In the genomic region with DNA sequence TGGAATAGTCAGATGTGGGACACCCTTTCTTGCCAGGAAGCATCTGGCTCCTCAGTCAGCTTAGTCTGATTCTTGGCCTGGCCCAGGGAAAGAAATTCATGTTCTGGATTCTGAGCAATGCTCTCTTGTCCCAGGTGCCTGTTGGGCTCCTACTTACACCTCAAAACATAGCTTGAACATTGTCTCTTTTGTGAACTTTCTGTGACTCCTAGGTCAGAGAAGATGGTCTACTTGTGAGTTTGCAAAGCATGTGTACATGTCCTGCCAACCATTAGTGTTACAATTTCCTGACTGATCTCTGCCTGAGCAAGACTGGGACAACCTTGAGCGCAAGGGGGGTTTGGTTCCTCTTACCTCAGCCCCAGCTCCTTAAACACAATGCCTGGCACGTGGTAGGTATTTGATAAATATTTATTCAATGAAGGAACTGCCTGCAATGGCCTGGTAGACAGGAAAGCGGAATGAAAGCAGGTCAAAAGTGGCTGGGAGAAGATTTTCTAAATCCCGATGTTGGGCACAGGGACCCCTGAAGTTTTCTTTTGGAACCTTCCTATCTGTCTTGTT, we compare ENCODE assay signal across 25 cellular contexts. TPM values are rescaled to one million over a fixed set of nuclear protein-coding genes. Genes with fewer than 3 reads are reported as not detected.
A peak's percentile ranks its signal among the peaks of the same experiment; 100 is the strongest.
DNase-seq lines count a peak whose midpoint lies in the region; ATAC-seq, FAIRE-seq and TF ChIP-seq lines count a peak whose summit lies in the region.
"Had no signal": no experiment of that assay in that cellular context is flagged by ENCODE, and none has a peak within 500 bp of the region (broad histone marks: within the 10 kb centered on the region; RNA-seq: fewer than 3 reads in every experiment).

No MANE protein-coding gene starts in this region.

- H2BK120ac ChIP-seq in IMR-90 (ENCODE audit: low read depth, low read length) = no peak overlapping the region

- no peak for TF ChIP-seq EP300 in K562 (IDR thresholded peaks at IDR 0.05; ENCODE audit: low read length)

- H3K27ac Mint-ChIP-seq in activated CD4-positive, alpha-beta memory T cell treated with anti-CD3 and anti-CD28 coated beads for 36 hours = peak overlapping the region; percentile 21
- H3K27ac Mint-ChIP-seq in activated CD4-positive, alpha-beta memory T cell treated with anti-CD3 and anti-CD28 coated beads, Interleukin-2, amount 10 ng/mL, durations not matched to agents 7 days and 5 days = no peak overlapping the region
- H3K27ac Mint-ChIP-seq: activated T-helper 2 cell treated with anti-CD3 and anti-CD28 coated beads, Interferon-gamma antibody, Interleukin-2, Interleukin-4, amounts not matched to agents 10 μg/mL and 5 μg/mL and 100 μg/mL, durations not matched to agents 14 hours and 24 hours and 36 hours; dendritic cell treated with granulocyte-macrophage colony-stimulating factor and Interleukin-4, amounts not matched to agents 40 ng/mL and 50 ng/mL, for 4 days; GM23338 had no signal

- POLR2A ChIA-PET in activated CD4-positive, alpha-beta memory T cell treated with anti-CD3 and anti-CD28 coated beads for 36 hours (lab: Charles Lee) = no interaction called here
- POLR2A ChIA-PET in activated CD4-positive, alpha-beta memory T cell treated with anti-CD3 and anti-CD28 coated beads, Interleukin-2, amount 10 ng/mL, durations not matched to agents 7 days and 5 days (lab: Charles Lee) = interaction anchor here (1.2 kb wide), 1 partner anchor 172 kb away, joined by 6 read pairs; no protein-coding TSS in a partner anchor
- POLR2A ChIA-PET in IMR-90 (lab: Charles Lee; ENCODE audit: unreplicated experiment) = no interaction called here
- POLR2A ChIA-PET in K562 (lab: Yijun Ruan, JAX) = interaction anchor here (0.6 to 1.4 kb wide), 2 partner anchors 24 to 335 kb away, joined by 4 read pairs; a partner anchor contains a TSS

- peaks cover 20% of the 10 kb centered on the region for H3K79me2 ChIP-seq in K562 (ENCODE audit: control insufficient read depth, insufficient read depth, low read length)

- no peak for FAIRE-seq in K562 (lab: Jason Lieb, UNC)
- FAIRE-seq: A549 had no signal

- H3K4me1 Mint-ChIP-seq in activated CD4-positive, alpha-beta memory T cell treated with anti-CD3 and anti-CD28 coated beads for 36 hours (ENCODE audit: low read depth) = peaks cover 29% of the 10 kb centered on the region
- H3K4me1 Mint-ChIP-seq in activated CD4-positive, alpha-beta memory T cell treated with anti-CD3 and anti-CD28 coated beads, Interleukin-2, amount 10 ng/mL, durations not matched to agents 7 days and 5 days = peaks cover 31% of the 10 kb centered on the region

- ATAC-seq in IMR-90 (ENCODE audit: low read depth) (no peak), K562 (no peak), sciatic nerve (no peak)
- ATAC-seq: A549, GM23338, PC-3 had no signal

- no peak overlapping the region for H4K91ac ChIP-seq in IMR-90 (ENCODE audit: insufficient read depth, low read depth, low read length)

- H3K9ac ChIP-seq in IMR-90 (ENCODE audit: low read depth, low read length) (no peak overlapping the region), K562 (ENCODE audit: insufficient read depth in 1 of 2, low read depth in 2 of 2, low read length in 2 of 2) (no peak overlapping the region)

- TF ChIP-seq POLR2A in IMR-90 (IDR thresholded peaks at IDR 0.05; ENCODE audit: low read depth, low read length) (no peak), K562 (conservative IDR thresholded peaks at IDR 0.05) (no peak)

- in situ Hi-C loops in IMR-90 (cut with MboI; ENCODE audit: low sequenced_read_pairs) = loop anchor here (5.0 kb wide), 1 partner anchor 57 kb away; a partner anchor contains a TSS
- in situ Hi-C loops in K562 (cut with MboI) = loop anchor here (5.0 kb wide), 1 partner anchor 57 kb away; a partner anchor contains a TSS

- no peaks in the 10 kb centered on the region for H3K4me1 ChIP-seq in IMR-90 (ENCODE audit: control insufficient read depth, insufficient read depth, low read length)
- H3K4me1 ChIP-seq in K562 (replicated peaks in 1 of 2; ENCODE audit: control insufficient read depth in 2 of 2, insufficient read depth in 2 of 2, low read length in 2 of 2) = peaks cover 5 to 10% of the 10 kb centered on the region in 2 experiments
- H3K4me1 ChIP-seq: A549 had no signal

- H3K9me3 ChIP-seq in IMR-90 (ENCODE audit: control insufficient read depth, insufficient read depth, low read length) = no peaks in the 10 kb centered on the region
- no peaks in the 10 kb centered on the region; the same call in 1 of the 2 replicates for H3K9me3 ChIP-seq in K562 (replicated peaks; ENCODE audit: control insufficient read depth, insufficient read depth, low read depth, low read length)
- H3K9me3 ChIP-seq: A549 had no signal

- H3K4me3 ChIP-seq in IMR-90 (ENCODE audit: insufficient read depth, low read depth, low read length) (no peak overlapping the region), K562 (no peak overlapping the region)
- H3K4me3 ChIP-seq: A549, GM23338 had no signal

- intact Hi-C loops in activated CD4-positive, alpha-beta memory T cell treated with anti-CD3 and anti-CD28 coated beads for 36 hours (cut with micrococcal nuclease) = no loop called here
- intact Hi-C loops in IMR-90 (cut with micrococcal nuclease) = loop anchor here (10.0 kb wide), 1 partner anchor 280 kb away; a partner anchor contains a TSS
- intact Hi-C loops in K562 (cut with micrococcal nuclease) = loop anchor here (10.0 kb wide), 1 partner anchor 390 kb away; a partner anchor contains a TSS
- intact Hi-C loops in sciatic nerve (cut with DNase I) = loop anchor here (10.0 kb wide), 1 partner anchor 60 kb away; a partner anchor contains a TSS

- no peak overlapping the region for H2BK15ac ChIP-seq in IMR-90 (ENCODE audit: low read depth, low read length)

- H3K9me1 ChIP-seq in IMR-90 (ENCODE audit: insufficient read depth, low read length) (no peaks in the 10 kb centered on the region), K562 (ENCODE audit: control insufficient read depth, insufficient read depth, low read length) (no peaks in the 10 kb centered on the region)

- no peak overlapping the region for H3K18ac ChIP-seq in IMR-90 (ENCODE audit: low read depth, low read length)

- no peak overlapping the region for H4K8ac ChIP-seq in IMR-90 (ENCODE audit: low read depth in 2 of 2, low read length in 2 of 2)

- DNase-seq in activated CD4-positive, alpha-beta memory T cell treated with anti-CD3 and anti-CD28 coated beads for 36 hours = no peak
- no peak for DNase-seq in activated CD4-positive, alpha-beta memory T cell treated with anti-CD3 and anti-CD28 coated beads, Interleukin-2, amount 10 ng/mL, durations not matched to agents 7 days and 5 days
- DNase-seq in IMR-90 (no peak), K562 (ENCODE audit: extremely low read depth in 1 of 4, low spot score in 3 of 4) (no peak), sciatic nerve (ENCODE audit: low spot score) (peak; percentile 14), KG1 (lab: John Stamatoyannopoulos, UW) (no peak), activated gamma-delta T cell (lab: John Stamatoyannopoulos, UW) (no peak), putamen (ENCODE audit: low spot score) (no peak)
- DNase-seq: DMS53; head of caudate nucleus; KBM-7; midbrain; NCI-H1694; NCI-H2171 treated with DMSO at 0.1 percent for 48 hours; NCI-H69; nucleus accumbens; PC-3; retina; stimulated activated CD4-positive, alpha-beta T cell treated with anti-CD3 and anti-CD28 coated beads, Interleukin-12 subunit alpha, Interleukin-12 subunit beta, amount 100 ng/mL, for 4 hours had no signal

- peak overlapping the region; percentile 45 for H2AK9ac ChIP-seq in IMR-90 (replicated peaks; ENCODE audit: low read depth, low read length, poor library complexity)

- TF ChIP-seq CTCF in IMR-90 (conservative IDR thresholded peaks at IDR 0.05; ENCODE audit: low read depth, low read length) (no peak), K562 (IDR thresholded peaks at IDR 0.05 in 2 of 3, conservative IDR thresholded peaks at IDR 0.05 in 1 of 3; ENCODE audit: insufficient read depth in 2 of 3, low read depth in 1 of 3, low read length in 3 of 3) (no peak)

- no peak overlapping the region for H3K4me2 ChIP-seq in IMR-90 (ENCODE audit: low read depth, low read length)
- no peak overlapping the region for H3K4me2 ChIP-seq in K562 (ENCODE audit: insufficient read depth, low read length)
- H3K4me2 ChIP-seq: A549, GM23338 had no signal

- no peaks in the 10 kb centered on the region for H3K27me3 Mint-ChIP-seq in activated CD4-positive, alpha-beta memory T cell treated with anti-CD3 and anti-CD28 coated beads for 36 hours
- no peaks in the 10 kb centered on the region for H3K27me3 Mint-ChIP-seq in activated CD4-positive, alpha-beta memory T cell treated with anti-CD3 and anti-CD28 coated beads, Interleukin-2, amount 10 ng/mL, durations not matched to agents 7 days and 5 days
- H3K27me3 Mint-ChIP-seq: dendritic cell treated with granulocyte-macrophage colony-stimulating factor and Interleukin-4, amounts not matched to agents 40 ng/mL and 50 ng/mL, for 4 days had no signal

- dilution Hi-C loops in IMR-90 (cut with HindIII; ENCODE audit: low sequenced_read_pairs, unreplicated experiment) = no loop called here

- H3K14ac ChIP-seq in IMR-90 (replicated peaks; ENCODE audit: low read depth, low read length) = no peak overlapping the region

- no peaks in the 10 kb centered on the region for H3K27me3 ChIP-seq in IMR-90 (ENCODE audit: control insufficient read depth, insufficient read depth, low read length)
- no peaks in the 10 kb centered on the region for H3K27me3 ChIP-seq in K562 (ENCODE audit: control insufficient read depth in 2 of 2, insufficient read depth in 2 of 2, low read length in 2 of 2)

- no peaks in the 10 kb centered on the region for H3K9me3 Mint-ChIP-seq in activated CD4-positive, alpha-beta memory T cell treated with anti-CD3 and anti-CD28 coated beads for 36 hours
- no peaks in the 10 kb centered on the region for H3K9me3 Mint-ChIP-seq in activated CD4-positive, alpha-beta memory T cell treated with anti-CD3 and anti-CD28 coated beads, Interleukin-2, amount 10 ng/mL, durations not matched to agents 7 days and 5 days
- H3K9me3 Mint-ChIP-seq: activated T-helper 2 cell treated with anti-CD3 and anti-CD28 coated beads, Interferon-gamma antibody, Interleukin-2, Interleukin-4, amounts not matched to agents 10 μg/mL and 5 μg/mL and 100 μg/mL, durations not matched to agents 14 hours and 24 hours and 36 hours; dendritic cell treated with granulocyte-macrophage colony-stimulating factor and Interleukin-4, amounts not matched to agents 40 ng/mL and 50 ng/mL, for 4 days had no signal

- H4K20me1 ChIP-seq in IMR-90 (ENCODE audit: insufficient read depth, low read length) (no peaks in the 10 kb centered on the region), K562 (replicated peaks; ENCODE audit: control insufficient read depth, insufficient read depth, low read length) (no peaks in the 10 kb centered on the region)

- peaks cover 9% of the 10 kb centered on the region for H3K36me3 Mint-ChIP-seq in activated CD4-positive, alpha-beta memory T cell treated with anti-CD3 and anti-CD28 coated beads for 36 hours
- H3K36me3 Mint-ChIP-seq in activated CD4-positive, alpha-beta memory T cell treated with anti-CD3 and anti-CD28 coated beads, Interleukin-2, amount 10 ng/mL, durations not matched to agents 7 days and 5 days (ENCODE audit: low read depth) = peaks cover 22% of the 10 kb centered on the region

- no peak overlapping the region for H2AK5ac ChIP-seq in IMR-90 (ENCODE audit: low read depth, low read length)

- H3K27ac ChIP-seq in IMR-90 (ENCODE audit: insufficient read depth, low read length) (no peak overlapping the region), K562 (ENCODE audit: extremely low read depth, low read depth, low read length) (no peak overlapping the region)
- H3K27ac ChIP-seq: A549 had no signal

- no peak overlapping the region for H3K23ac ChIP-seq in IMR-90 (ENCODE audit: low read depth, low read length)

- H3K36me3 ChIP-seq in IMR-90 (ENCODE audit: control insufficient read depth, insufficient read depth, low read length) = no peaks in the 10 kb centered on the region
- H3K36me3 ChIP-seq in K562 (ENCODE audit: control insufficient read depth, insufficient read depth, low read length) = no peaks in the 10 kb centered on the region

- WGBS in IMR-90 (ENCODE audit: extremely low coverage in 2 of 2, insufficient read length in 1 of 2), 2 experiments = 100% methylated on average over 1 of the region's 4 CpGs; no CpG with 5 or more reads in 1 of the 2 experiments
- WGBS in K562 (ENCODE audit: insufficient coverage, low coverage, missing lambda C conversion rate) = 83% methylated on average over 4 of the region's 4 CpGs

- TF ChIP-seq RAD21 in IMR-90 (IDR thresholded peaks at IDR 0.05; ENCODE audit: low read length) = no peak
- TF ChIP-seq RAD21 in K562 (CRISPR knock-in tag; conservative IDR thresholded peaks at IDR 0.05 in 1 of 2, IDR thresholded peaks at IDR 0.05 in 1 of 2) = no peak

- H3K4ac ChIP-seq in IMR-90 (ENCODE audit: low read depth, low read length) = no peak overlapping the region

- no TSS peak for BruUV-seq in IMR-90 (replicated peaks; lab: Mats Ljungman, UMichigan)
- BruUV-seq in K562 (replicated peaks; lab: Mats Ljungman, UMichigan) = no TSS peak

- CTCF ChIA-PET in activated CD4-positive, alpha-beta memory T cell treated with anti-CD3 and anti-CD28 coated beads for 36 hours (lab: Charles Lee) = interaction anchor here (0.7 to 7.7 kb wide), 8 partner anchors 50 to 173 kb away, joined by 3 to 161 read pairs (median 3); a partner anchor contains a TSS
- CTCF ChIA-PET in activated CD4-positive, alpha-beta memory T cell treated with anti-CD3 and anti-CD28 coated beads, Interleukin-2, amount 10 ng/mL, durations not matched to agents 7 days and 5 days (lab: Charles Lee) = interaction anchor here (0.9 to 7.8 kb wide), 4 partner anchors 36 to 172 kb away, joined by 3 to 93 read pairs (median 6); a partner anchor contains a TSS
- CTCF ChIA-PET in IMR-90 (lab: Yijun Ruan, JAX) = interaction anchor here (0.6 to 1.4 kb wide), 2 partner anchors 12 to 172 kb away, joined by 3 to 6 read pairs; no protein-coding TSS in a partner anchor
- CTCF ChIA-PET in K562 (lab: Yijun Ruan, JAX; ENCODE audit: low intra/inter-chr PET ratio) = interaction anchor here (0.7 to 1.8 kb wide), 3 partner anchors 57 to 171 kb away, joined by 3 to 10 read pairs (median 3); no protein-coding TSS in a partner anchor

- no peak overlapping the region for H3K4me3 Mint-ChIP-seq in activated CD4-positive, alpha-beta memory T cell treated with anti-CD3 and anti-CD28 coated beads for 36 hours
- H3K4me3 Mint-ChIP-seq in activated CD4-positive, alpha-beta memory T cell treated with anti-CD3 and anti-CD28 coated beads, Interleukin-2, amount 10 ng/mL, durations not matched to agents 7 days and 5 days = no peak overlapping the region
- H3K4me3 Mint-ChIP-seq: CD14-positive monocyte; dendritic cell treated with granulocyte-macrophage colony-stimulating factor and Interleukin-4, amounts not matched to agents 40 ng/mL and 50 ng/mL, for 4 days; GM23338 had no signal

- no peak overlapping the region for H4K5ac ChIP-seq in IMR-90 (ENCODE audit: low read depth, low read length)

- no peak overlapping the region for H3K56ac ChIP-seq in IMR-90 (ENCODE audit: extremely low read depth, insufficient read depth, low read length)

- H2BK5ac ChIP-seq in IMR-90 (ENCODE audit: low read depth, low read length, poor library complexity, severe bottlenecking) = no peak overlapping the region

- H2BK20ac ChIP-seq in IMR-90 (ENCODE audit: low read depth, low read length) = no peak overlapping the region

- peaks cover under 1 to 13% of the 10 kb centered on the region in 2 experiments; a peak in 2 of 4 replicates for H3K79me1 ChIP-seq in IMR-90 (ENCODE audit: low read depth in 1 of 2, low read length in 2 of 2)

- H2AFZ ChIP-seq in IMR-90 (replicated peaks; ENCODE audit: low read length, poor library complexity) = no peak overlapping the region
- H2AFZ ChIP-seq in K562 (ENCODE audit: low read depth, low read length) = no peak overlapping the region
- H2AFZ ChIP-seq: GM23338 had no signal

RNA-seq across cellular contexts. Expression of a gene that starts 23.9 kb away (rescaled TPM):
- total RNA-seq in activated CD4-positive, alpha-beta memory T cell treated with anti-CD3 and anti-CD28 coated beads for 36 hours = under 1 TPM in 1 of 2 experiments, not detected in 1; 0.52 TPM
- not detected for total RNA-seq in activated CD4-positive, alpha-beta memory T cell treated with anti-CD3 and anti-CD28 coated beads, Interleukin-2, amount 10 ng/mL, durations not matched to agents 7 days and 5 days
- total RNA-seq in IMR-90 (2012; rRNA removed) (not detected in 2 replicates), K562 (2014; rRNA removed) (not detected in 2 replicates), K562 (2014; rRNA removed; fragmentation: Illumina TruSeq; extraction: Trizol) (not detected in 2 replicates), K562 (2015; rRNA removed; fragmentation: Illumina TruSeq; extraction: Trizol) (not detected in 2 replicates), K562 (2021) (2.0 and 2.3 TPM in 2 replicates), sciatic nerve (0.76 TPM)
- polyA plus RNA-seq in IMR-90 (2012; rRNA removed) (not detected in 2 replicates), K562 (2011; rRNA removed) (not detected in 2 replicates), K562 (2014; fragmentation: Illumina TruSeq; extraction: Trizol) (not detected in 2 replicates), K562 (2014; fragmentation: Nextera tagmentation; extraction: Ambion mirVana) (under 1 TPM; 0.06 to 0.10 TPM), K562 (2014; rRNA removed) (not detected in 2 replicates)
- polyA plus RNA-seq in IMR-90 (2012; cell fraction: cytosol; rRNA removed) = not detected in 2 replicates
- 0.28 TPM in 1 of 2 replicates, not detected in the other for polyA plus RNA-seq in IMR-90 (2012; cell fraction: nucleus; rRNA removed; ENCODE audit: low replicate concordance)
- not detected in 2 replicates for total RNA-seq in K562 (2011; cell fraction: chromatin; rRNA removed; ENCODE audit: low replicate concordance)
- total RNA-seq in K562 (2011; cell fraction: nucleolus; rRNA removed) = not detected in 2 replicates
- not detected in 2 replicates for total RNA-seq in K562 (2011; cell fraction: nucleoplasm; rRNA removed)
- 0.31 TPM in 1 of 2 replicates, not detected in the other for polyA plus RNA-seq in K562 (2011; cell fraction: cytosol; rRNA removed)
- not detected in 2 replicates for polyA plus RNA-seq in K562 (2011; cell fraction: nucleus; rRNA removed)
- polyA plus RNA-seq in K562 (2012) = 0.13 and 0.58 TPM in 2 replicates
- polyA minus RNA-seq in K562 (2011; rRNA and poly(A)+ RNA removed) = not detected in 2 replicates
- polyA minus RNA-seq in K562 (2011; cell fraction: cytosol; rRNA and poly(A)+ RNA removed) = not detected in 2 replicates
- not detected in 2 replicates for polyA minus RNA-seq in K562 (2011; cell fraction: nucleus; rRNA and poly(A)+ RNA removed)
- total RNA-seq: activated T-helper 2 cell treated with anti-CD3 and anti-CD28 coated beads, Interferon-gamma antibody, Interleukin-2, Interleukin-4, amounts not matched to agents 10 μg/mL and 5 μg/mL and 100 μg/mL, durations not matched to agents 14 hours and 24 hours and 36 hours; PC-3; T-helper 2 cell treated with Interferon-gamma antibody and Interleukin-4, amounts not matched to agents 100 ng/mL and 5 ng/mL, for 36 hours had no signal
- polyA plus RNA-seq: CD14-positive monocyte had no signal

RNA-seq across cellular contexts. Expression of a gene that starts 36.0 kb away (rescaled TPM):
- 10 to 100 TPM; 93.0 to 93.1 TPM for total RNA-seq in activated CD4-positive, alpha-beta memory T cell treated with anti-CD3 and anti-CD28 coated beads for 36 hours
- total RNA-seq in activated CD4-positive, alpha-beta memory T cell treated with anti-CD3 and anti-CD28 coated beads, Interleukin-2, amount 10 ng/mL, durations not matched to agents 7 days and 5 days = 10 to 100 TPM; 78.9 to 80.7 TPM
- total RNA-seq in IMR-90 (2012; rRNA removed) (14.2 and 14.4 TPM in 2 replicates), K562 (2014; rRNA removed) (42.5 and 68.9 TPM in 2 replicates), K562 (2014; rRNA removed; fragmentation: Illumina TruSeq; extraction: Trizol) (19.3 and 19.4 TPM in 2 replicates), K562 (2015; rRNA removed; fragmentation: Illumina TruSeq; extraction: Trizol) (29.6 and 33.1 TPM in 2 replicates), K562 (2021) (30.2 and 31.1 TPM in 2 replicates), sciatic nerve (5.9 TPM)
- polyA plus RNA-seq in IMR-90 (2012; rRNA removed) (13.1 and 15.1 TPM in 2 replicates), K562 (2011; rRNA removed) (18.2 and 23.0 TPM in 2 replicates), K562 (2014; fragmentation: Illumina TruSeq; extraction: Trizol) (25.7 and 29.2 TPM in 2 replicates), K562 (2014; fragmentation: Nextera tagmentation; extraction: Ambion mirVana) (1 to 10 TPM; 4.2 to 4.6 TPM), K562 (2014; rRNA removed) (30.0 and 33.6 TPM in 2 replicates)
- 10.2 and 10.6 TPM in 2 replicates for polyA plus RNA-seq in IMR-90 (2012; cell fraction: cytosol; rRNA removed)
- polyA plus RNA-seq in IMR-90 (2012; cell fraction: nucleus; rRNA removed; ENCODE audit: low replicate concordance) = 9.1 and 19.5 TPM in 2 replicates
- total RNA-seq in K562 (2011; cell fraction: chromatin; rRNA removed; ENCODE audit: low replicate concordance) = 13.4 and 20.5 TPM in 2 replicates
- 14.2 and 21.0 TPM in 2 replicates for total RNA-seq in K562 (2011; cell fraction: nucleolus; rRNA removed)
- total RNA-seq in K562 (2011; cell fraction: nucleoplasm; rRNA removed) = 11.6 and 14.0 TPM in 2 replicates
- 18.2 and 36.2 TPM in 2 replicates for polyA plus RNA-seq in K562 (2011; cell fraction: cytosol; rRNA removed)
- 27.6 and 49.1 TPM in 2 replicates for polyA plus RNA-seq in K562 (2011; cell fraction: nucleus; rRNA removed)
- 25.4 and 39.5 TPM in 2 replicates for polyA plus RNA-seq in K562 (2012)
- polyA minus RNA-seq in K562 (2011; rRNA and poly(A)+ RNA removed) = 10.6 and 12.5 TPM in 2 replicates
- polyA minus RNA-seq in K562 (2011; cell fraction: cytosol; rRNA and poly(A)+ RNA removed) = 10.9 TPM in 2 replicates
- polyA minus RNA-seq in K562 (2011; cell fraction: nucleus; rRNA and poly(A)+ RNA removed) = 6.3 and 8.2 TPM in 2 replicates

RNA-seq across cellular contexts. Expression of a gene that starts 36.8 kb away (rescaled TPM):
- total RNA-seq in activated CD4-positive, alpha-beta memory T cell treated with anti-CD3 and anti-CD28 coated beads for 36 hours = 10 to 100 TPM; 44.5 to 50.5 TPM
- 10 to 100 TPM; 36.1 to 36.7 TPM for total RNA-seq in activated CD4-positive, alpha-beta memory T cell treated with anti-CD3 and anti-CD28 coated beads, Interleukin-2, amount 10 ng/mL, durations not matched to agents 7 days and 5 days
- total RNA-seq in IMR-90 (2012; rRNA removed) = 16.1 and 22.0 TPM in 2 replicates
- 13.1 and 14.2 TPM in 2 replicates for polyA plus RNA-seq in IMR-90 (2012; rRNA removed)
- 7.8 and 11.6 TPM in 2 replicates for polyA plus RNA-seq in IMR-90 (2012; cell fraction: cytosol; rRNA removed)
- polyA plus RNA-seq in IMR-90 (2012; cell fraction: nucleus; rRNA removed; ENCODE audit: low replicate concordance) = 45.9 and 57.1 TPM in 2 replicates
- 107 and 201 TPM in 2 replicates for total RNA-seq in K562 (2011; cell fraction: chromatin; rRNA removed; ENCODE audit: low replicate concordance)
- total RNA-seq in K562 (2011; cell fraction: nucleolus; rRNA removed) = 93.2 and 100 TPM in 2 replicates
- 98.8 and 128 TPM in 2 replicates for total RNA-seq in K562 (2011; cell fraction: nucleoplasm; rRNA removed)
- 37.6 and 40.3 TPM in 2 replicates for total RNA-seq in K562 (2014; rRNA removed)
- total RNA-seq in K562 (2014; rRNA removed; fragmentation: Illumina TruSeq; extraction: Trizol) = 26.2 and 29.8 TPM in 2 replicates
- total RNA-seq in K562 (2015; rRNA removed; fragmentation: Illumina TruSeq; extraction: Trizol) = 32.2 and 34.8 TPM in 2 replicates
- 35.0 and 45.8 TPM in 2 replicates for total RNA-seq in K562 (2021)
- polyA plus RNA-seq in K562 (2011; rRNA removed) = 31.2 and 32.0 TPM in 2 replicates
- 22.6 and 37.5 TPM in 2 replicates for polyA plus RNA-seq in K562 (2011; cell fraction: cytosol; rRNA removed)
- polyA plus RNA-seq in K562 (2011; cell fraction: nucleus; rRNA removed) = 98.6 and 137 TPM in 2 replicates
- 35.4 and 47.1 TPM in 2 replicates for polyA plus RNA-seq in K562 (2012)
- polyA plus RNA-seq in K562 (2014; fragmentation: Illumina TruSeq; extraction: Trizol) = 29.3 and 36.1 TPM in 2 replicates
- 1 to 10 TPM; 1.2 to 1.8 TPM for polyA plus RNA-seq in K562 (2014; fragmentation: Nextera tagmentation; extraction: Ambion mirVana)
- 45.9 and 47.3 TPM in 2 replicates for polyA plus RNA-seq in K562 (2014; rRNA removed)
- polyA minus RNA-seq in K562 (2011; rRNA and poly(A)+ RNA removed) = 22.0 and 24.5 TPM in 2 replicates
- polyA minus RNA-seq in K562 (2011; cell fraction: cytosol; rRNA and poly(A)+ RNA removed) = 16.9 and 22.0 TPM in 2 replicates
- 41.9 and 47.2 TPM in 2 replicates for polyA minus RNA-seq in K562 (2011; cell fraction: nucleus; rRNA and poly(A)+ RNA removed)
- total RNA-seq in sciatic nerve = 23.8 TPM

RNA-seq across cellular contexts. Expression of a gene that starts 55.5 kb away (rescaled TPM):
- total RNA-seq in activated CD4-positive, alpha-beta memory T cell treated with anti-CD3 and anti-CD28 coated beads for 36 hours = not detected
- total RNA-seq in activated CD4-positive, alpha-beta memory T cell treated with anti-CD3 and anti-CD28 coated beads, Interleukin-2, amount 10 ng/mL, durations not matched to agents 7 days and 5 days = not detected
- total RNA-seq in IMR-90 (2012; rRNA removed) = not detected in 2 replicates
- not detected in 2 replicates for polyA plus RNA-seq in IMR-90 (2012; rRNA removed)
- polyA plus RNA-seq in IMR-90 (2012; cell fraction: cytosol; rRNA removed) = not detected in 2 replicates
- polyA plus RNA-seq in IMR-90 (2012; cell fraction: nucleus; rRNA removed; ENCODE audit: low replicate concordance) = 0.09 TPM in 1 of 2 replicates, not detected in the other
- total RNA-seq in K562 (2011; cell fraction: chromatin; rRNA removed; ENCODE audit: low replicate concordance) = not detected in 2 replicates
- total RNA-seq in K562 (2011; cell fraction: nucleolus; rRNA removed) = not detected in 2 replicates
- total RNA-seq in K562 (2011; cell fraction: nucleoplasm; rRNA removed) = not detected in 2 replicates
- total RNA-seq in K562 (2014; rRNA removed) = not detected in 2 replicates
- total RNA-seq in K562 (2014; rRNA removed; fragmentation: Illumina TruSeq; extraction: Trizol) = not detected in 2 replicates
- total RNA-seq in K562 (2015; rRNA removed; fragmentation: Illumina TruSeq; extraction: Trizol) = not detected in 2 replicates
- not detected in 2 replicates for total RNA-seq in K562 (2021)
- polyA plus RNA-seq in K562 (2011; rRNA removed) = not detected in 2 replicates
- polyA plus RNA-seq in K562 (2011; cell fraction: cytosol; rRNA removed) = not detected in 2 replicates
- polyA plus RNA-seq in K562 (2011; cell fraction: nucleus; rRNA removed) = not detected in 2 replicates
- 0.07 TPM in 1 of 2 replicates, not detected in the other for polyA plus RNA-seq in K562 (2012)
- not detected in 2 replicates for polyA plus RNA-seq in K562 (2014; fragmentation: Illumina TruSeq; extraction: Trizol)
- polyA plus RNA-seq in K562 (2014; fragmentation: Nextera tagmentation; extraction: Ambion mirVana) = not detected
- not detected in 2 replicates for polyA plus RNA-seq in K562 (2014; rRNA removed)
- polyA minus RNA-seq in K562 (2011; rRNA and poly(A)+ RNA removed) = not detected in 2 replicates
- not detected in 2 replicates for polyA minus RNA-seq in K562 (2011; cell fraction: cytosol; rRNA and poly(A)+ RNA removed)
- polyA minus RNA-seq in K562 (2011; cell fraction: nucleus; rRNA and poly(A)+ RNA removed) = not detected in 2 replicates
- not detected for total RNA-seq in sciatic nerve
- total RNA-seq: activated T-helper 2 cell treated with anti-CD3 and anti-CD28 coated beads, Interferon-gamma antibody, Interleukin-2, Interleukin-4, amounts not matched to agents 10 μg/mL and 5 μg/mL and 100 μg/mL, durations not matched to agents 14 hours and 24 hours and 36 hours; GM23338; PC-3; T-helper 2 cell treated with Interferon-gamma antibody and Interleukin-4, amounts not matched to agents 100 ng/mL and 5 ng/mL, for 36 hours had no signal
- polyA plus RNA-seq: CD14-positive monocyte had no signal

Comparison
In these comparisons a context has a peak if more than half of its experiments do, and no peak if none do; other contexts are left out.
1. POLR2A ChIA-PET loops: an anchor here in activated CD4-positive, alpha-beta memory T cell treated with anti-CD3 and anti-CD28 coated beads, Interleukin-2, amount 10 ng/mL, durations not matched to agents 7 days and 5 days (1.2 kb wide) and K562 (0.6 to 1.4 kb wide); none called in activated CD4-positive, alpha-beta memory T cell treated with anti-CD3 and anti-CD28 coated beads for 36 hours and IMR-90.